ENCODE assay signal across 33 cellular contexts in genomic region chr4:173777921-173778320, GRCh38.
"Had no signal": no experiment of that assay in that cellular context is flagged by ENCODE, and none has a peak within 500 bp of the region (broad histone marks: within the 10 kb centered on the region; RNA-seq: fewer than 3 reads in every experiment).

No MANE protein-coding gene starts in this region.

- H3K9me3 Mint-ChIP-seq: activated CD4-positive, alpha-beta T cell treated with anti-CD3 and anti-CD28 coated beads, Interleukin-2, amount 10 ng/mL, durations not matched to agents 7 days and 5 days had no signal

- H3K4me3 ChIP-seq: adrenal gland, body of pancreas, breast epithelium, cardiac muscle cell, colonic mucosa, esophagus muscularis mucosa, gastrocnemius medialis had no signal

- H3K36me3 ChIP-seq: adrenal gland, breast epithelium, cardiac muscle cell, colonic mucosa, esophagus muscularis mucosa, gastrocnemius medialis had no signal

- DNase-seq: activated CD4-positive, alpha-beta memory T cell treated with anti-CD3 and anti-CD28 coated beads, Interleukin-2, amount 10 ng/mL, durations not matched to agents 7 days and 5 days; activated CD4-positive, alpha-beta T cell treated with anti-CD3 and anti-CD28 coated beads for 1 hour; activated CD4-positive, alpha-beta T cell treated with anti-CD3 and anti-CD28 coated beads for 4 hours; activated CD4-positive, alpha-beta T cell treated with anti-CD3 and anti-CD28 coated beads, Interleukin-2, amount 10 ng/mL, durations not matched to agents 7 days and 5 days; activated CD4-positive, alpha-beta T cell treated with anti-CD3 and anti-CD28 coated beads, Interleukin-2, amount 50 U/mL, for 4 hours; activated CD8-positive, alpha-beta memory T cell treated with anti-CD3 and anti-CD28 coated beads, Interleukin-2, amount 50 U/mL, for 48 hours; activated gamma-delta T cell; activated naive CD4-positive, alpha-beta T cell; activated naive CD4-positive, alpha-beta T cell treated with anti-CD3 and anti-CD28 coated beads, Interleukin-2, amount 10 ng/mL, durations not matched to agents 7 days and 5 days; activated T-cell treated with anti-CD3 and anti-CD28 coated beads for 4 hours; activated T-cell treated with anti-CD3 and anti-CD28 coated beads, Interleukin-2, amount 50 U/mL, for 24 hours; activated T-cell treated with anti-CD3 and anti-CD28 coated beads, Interleukin-2, amount 50 U/mL, for 72 hours; adrenal gland; amygdala; aorta; body of pancreas; central memory CD4-positive, alpha-beta T cell; cerebellar nuclear complex; colonic mucosa; effector memory CD4-positive, alpha-beta T cell; erythroblast; foreskin keratinocyte; gastrocnemius medialis; glutamatergic neuron; SW 1271; T-helper 1 cell; T-helper 17 cell; T1000 had no signal

- ATAC-seq: activated naive CD4-positive, alpha-beta T cell treated with anti-CD3 and anti-CD28 coated beads, Interleukin-2, amount 50 U/mL, for 72 hours; activated T-cell treated with anti-CD3 and anti-CD28 coated beads, Interleukin-2, amount 50 U/mL, for 72 hours; body of pancreas; foreskin keratinocyte; gastrocnemius medialis; T-helper 17 cell had no signal

- H3K4me3 Mint-ChIP-seq: activated CD4-positive, alpha-beta memory T cell treated with anti-CD3 and anti-CD28 coated beads, Interleukin-2, amount 10 ng/mL, durations not matched to agents 7 days and 5 days; activated CD4-positive, alpha-beta T cell treated with anti-CD3 and anti-CD28 coated beads, Interleukin-2, amount 10 ng/mL, durations not matched to agents 7 days and 5 days; activated naive CD4-positive, alpha-beta T cell treated with anti-CD3 and anti-CD28 coated beads, Interleukin-2, amount 10 ng/mL, durations not matched to agents 7 days and 5 days; activated T-cell treated with anti-CD3 and anti-CD28 coated beads, Interleukin-2, amount 50 U/mL, for 24 hours; activated T-cell treated with anti-CD3 and anti-CD28 coated beads, Interleukin-2, amount 50 U/mL, for 72 hours; T-helper 17 cell; T-helper 2 cell treated with Interferon-gamma antibody and Interleukin-4, amounts not matched to agents 5 μg/mL and 100 μg/mL, for 36 hours had no signal

- H3K27me3 Mint-ChIP-seq: activated CD4-positive, alpha-beta memory T cell treated with anti-CD3 and anti-CD28 coated beads, Interleukin-2, amount 10 ng/mL, durations not matched to agents 7 days and 5 days; activated CD4-positive, alpha-beta T cell treated with anti-CD3 and anti-CD28 coated beads, Interleukin-2, amount 10 ng/mL, durations not matched to agents 7 days and 5 days; activated naive CD4-positive, alpha-beta T cell treated with anti-CD3 and anti-CD28 coated beads, Interleukin-2, amount 10 ng/mL, durations not matched to agents 7 days and 5 days; activated T-cell treated with anti-CD3 and anti-CD28 coated beads, Interleukin-2, amount 50 U/mL, for 24 hours had no signal

- H3K27ac ChIP-seq: adrenal gland, body of pancreas, breast epithelium, cardiac muscle cell, colonic mucosa, esophagus muscularis mucosa, foreskin keratinocyte, gastrocnemius medialis had no signal

- H3K4me1 Mint-ChIP-seq: activated CD4-positive, alpha-beta T cell treated with anti-CD3 and anti-CD28 coated beads, Interleukin-2, amount 10 ng/mL, durations not matched to agents 7 days and 5 days; T-helper 17 cell had no signal

- H3K4me1 ChIP-seq: adrenal gland, body of pancreas, breast epithelium, colonic mucosa, esophagus muscularis mucosa, foreskin keratinocyte, gastrocnemius medialis had no signal

- H3K9me3 ChIP-seq: adrenal gland, body of pancreas, colonic mucosa, gastrocnemius medialis had no signal

- H3K27me3 ChIP-seq: adrenal gland, body of pancreas, breast epithelium, cardiac muscle cell, colonic mucosa, esophagus muscularis mucosa, foreskin keratinocyte, gastrocnemius medialis had no signal

- H3K36me3 Mint-ChIP-seq: activated naive CD4-positive, alpha-beta T cell treated with anti-CD3 and anti-CD28 coated beads, Interleukin-2, amount 10 ng/mL, durations not matched to agents 7 days and 5 days had no signal

- H3K27ac Mint-ChIP-seq: activated CD4-positive, alpha-beta memory T cell treated with anti-CD3 and anti-CD28 coated beads, Interleukin-2, amount 10 ng/mL, durations not matched to agents 7 days and 5 days; activated CD4-positive, alpha-beta T cell treated with anti-CD3 and anti-CD28 coated beads, Interleukin-2, amount 10 ng/mL, durations not matched to agents 7 days and 5 days; activated naive CD4-positive, alpha-beta T cell treated with anti-CD3 and anti-CD28 coated beads, Interleukin-2, amount 10 ng/mL, durations not matched to agents 7 days and 5 days; activated naive CD4-positive, alpha-beta T cell treated with anti-CD3 and anti-CD28 coated beads, Interleukin-2, amount 50 U/mL, for 72 hours; activated T-cell treated with anti-CD3 and anti-CD28 coated beads, Interleukin-2, amount 50 U/mL, for 24 hours; activated T-cell treated with anti-CD3 and anti-CD28 coated beads, Interleukin-2, amount 50 U/mL, for 72 hours; T-helper 17 cell; T-helper 2 cell treated with Interferon-gamma antibody and Interleukin-4, amounts not matched to agents 5 μg/mL and 100 μg/mL, for 36 hours had no signal
